In the genomic region with DNA sequence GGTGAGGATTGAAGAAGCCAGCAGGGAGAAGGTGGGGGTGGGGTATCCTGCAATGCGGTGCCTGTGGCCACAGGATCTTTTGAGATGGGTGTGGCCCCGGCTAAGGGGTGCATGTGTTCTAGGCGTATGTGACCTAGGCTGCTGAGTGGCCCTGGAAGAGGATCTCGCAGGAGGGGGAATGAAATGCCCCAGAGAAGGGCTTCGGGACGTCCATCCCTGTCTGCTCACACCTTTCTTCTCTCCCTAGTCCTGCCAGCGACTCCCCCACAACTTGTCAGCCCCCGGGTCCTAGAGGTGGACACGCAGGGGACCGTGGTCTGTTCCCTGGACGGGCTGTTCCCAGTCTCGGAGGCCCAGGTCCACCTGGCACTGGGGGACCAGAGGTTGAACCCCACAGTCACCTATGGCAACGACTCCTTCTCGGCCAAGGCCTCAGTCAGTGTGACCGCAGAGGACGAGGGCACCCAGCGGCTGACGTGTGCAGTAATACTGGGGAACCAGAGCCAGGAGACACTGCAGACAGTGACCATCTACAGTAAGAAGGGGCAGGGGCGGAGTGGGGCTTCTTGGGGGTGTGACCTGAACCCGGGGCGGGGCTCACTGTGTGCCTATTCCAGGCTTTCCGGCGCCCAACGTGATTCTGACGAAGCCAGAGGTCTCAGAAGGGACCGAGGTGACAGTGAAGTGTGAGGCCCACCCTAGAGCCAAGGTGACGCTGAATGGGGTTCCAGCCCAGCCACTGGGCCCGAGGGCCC, we compare ENCODE assay signal across 19 cellular contexts. TPM values are rescaled to one million over a fixed set of nuclear protein-coding genes. Genes with fewer than 3 reads are reported as not detected.
"Had no signal": no experiment of that assay in that cellular context is flagged by ENCODE, and none has a peak within 500 bp of the region (broad histone marks: within the 10 kb centered on the region; RNA-seq: fewer than 3 reads in every experiment).

No MANE protein-coding gene starts in this region.

- H3K4me3 Mint-ChIP-seq: activated naive CD8-positive, alpha-beta T cell treated with anti-CD3 and anti-CD28 coated beads, Interleukin-2, amount 10 ng/mL, durations not matched to agents 7 days and 5 days; activated T-cell treated with anti-CD3 and anti-CD28 coated beads, Interleukin-2, amount 50 U/mL, for 72 hours; nephron; stimulated activated naive B cell treated with anti-CD40 and anti-IgM and Interleukin-4, amounts not matched to agents 10 μg/mL and 1 μg/mL and 100 μg/mL, for 72 hours; T-helper 17 cell had no signal

- FAIRE-seq: endothelial cell of umbilical vein had no signal

- H3K27ac ChIP-seq: esophagus squamous epithelium, thoracic aorta, WERI-Rb-1 had no signal

- H3K36me3 ChIP-seq: WERI-Rb-1 had no signal

- H3K27ac Mint-ChIP-seq: activated naive CD8-positive, alpha-beta T cell treated with anti-CD3 and anti-CD28 coated beads, Interleukin-2, amount 10 ng/mL, durations not matched to agents 7 days and 5 days; activated T-cell treated with anti-CD3 and anti-CD28 coated beads, Interleukin-2, amount 50 U/mL, for 72 hours; nephron; T-helper 17 cell had no signal

- H3K4me3 ChIP-seq: esophagus squamous epithelium, spleen, thoracic aorta had no signal

- H3K9me3 ChIP-seq: esophagus squamous epithelium, spleen, thoracic aorta had no signal

- ATAC-seq: activated T-cell treated with anti-CD3 and anti-CD28 coated beads, Interleukin-2, amount 50 U/mL, for 72 hours; left colon; stimulated activated naive B cell treated with anti-CD40 and anti-IgM and Interleukin-4, amounts not matched to agents 10 μg/mL and 1 μg/mL and 100 μg/mL, for 72 hours; T-helper 17 cell had no signal

- H3K9me3 Mint-ChIP-seq: activated naive CD8-positive, alpha-beta T cell treated with anti-CD3 and anti-CD28 coated beads, Interleukin-2, amount 10 ng/mL, durations not matched to agents 7 days and 5 days; activated T-cell treated with anti-CD3 and anti-CD28 coated beads, Interleukin-2, amount 50 U/mL, for 72 hours; nephron; stimulated activated naive B cell treated with anti-CD40 and anti-IgM and Interleukin-4, amounts not matched to agents 10 μg/mL and 1 μg/mL and 100 μg/mL, for 72 hours had no signal

- DNase-seq: activated CD4-positive, alpha-beta T cell treated with anti-CD3 and anti-CD28 coated beads for 1 hour; activated naive CD8-positive, alpha-beta T cell treated with anti-CD3 and anti-CD28 coated beads, Interleukin-2, amount 10 ng/mL, durations not matched to agents 7 days and 5 days; activated T-cell treated with anti-CD3 and anti-CD28 coated beads, Interleukin-2, amount 50 U/mL, for 72 hours; amygdala; dermis blood vessel endothelial cell; effector memory CD4-positive, alpha-beta T cell; esophagus squamous epithelium; left colon; midbrain; nucleus accumbens; posterior cingulate gyrus; spleen; stimulated activated naive B cell treated with anti-CD40 and anti-IgM and Interleukin-4, amounts not matched to agents 10 μg/mL and 1 μg/mL and 100 μg/mL, for 72 hours; T-helper 17 cell; WERI-Rb-1 had no signal

RNA-seq across cellular contexts. Expression of gene ICAM4, which starts 2.8 kb away (rescaled TPM):
- total RNA-seq: lung microvascular endothelial cell had no signal
